ENCODE assay signal across 1 cellular context in genomic region chr10:130190065-130190736, GRCh38.
TF ChIP-seq lines count a peak whose summit lies in the region.

No MANE protein-coding gene starts in this region.

TF ChIP-seq in GM12878, 131 proteins besides CTCF, POLR2A, EP300 and RAD21 (continued from another document):
- TF ChIP-seq, protein P1, sequence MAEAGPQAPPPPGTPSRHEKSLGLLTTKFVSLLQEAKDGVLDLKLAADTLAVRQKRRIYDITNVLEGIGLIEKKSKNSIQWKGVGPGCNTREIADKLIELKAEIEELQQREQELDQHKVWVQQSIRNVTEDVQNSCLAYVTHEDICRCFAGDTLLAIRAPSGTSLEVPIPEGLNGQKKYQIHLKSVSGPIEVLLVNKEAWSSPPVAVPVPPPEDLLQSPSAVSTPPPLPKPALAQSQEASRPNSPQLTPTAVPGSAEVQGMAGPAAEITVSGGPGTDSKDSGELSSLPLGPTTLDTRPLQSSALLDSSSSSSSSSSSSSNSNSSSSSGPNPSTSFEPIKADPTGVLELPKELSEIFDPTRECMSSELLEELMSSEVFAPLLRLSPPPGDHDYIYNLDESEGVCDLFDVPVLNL (IDR thresholded peaks at IDR 0.05; ENCODE audit: low read depth, low read length), result 0 out of 2 replicates have a peak, but pooled peaks have one; percentile 40
- TF ChIP-seq ETV6 (conservative IDR thresholded peaks at IDR 0.05 in 1 of 2, IDR thresholded peaks at IDR 0.05 in 1 of 2; ENCODE audit: borderline replicate concordance in 1 of 2, low read depth in 1 of 2) (no peak), NR2F1 (conservative IDR thresholded peaks at IDR 0.05) (peak; percentile 32; the same call in 1 of the 2 replicates), KDM1A (IDR thresholded peaks at IDR 0.05; ENCODE audit: borderline replicate concordance) (no peak), DPF2 (IDR thresholded peaks at IDR 0.05) (0 out of 2 replicates have a peak, but pooled peaks have one; percentile 30)
